Comparison of ENCODE assay signal across 20 cellular contexts in the genomic region with DNA sequence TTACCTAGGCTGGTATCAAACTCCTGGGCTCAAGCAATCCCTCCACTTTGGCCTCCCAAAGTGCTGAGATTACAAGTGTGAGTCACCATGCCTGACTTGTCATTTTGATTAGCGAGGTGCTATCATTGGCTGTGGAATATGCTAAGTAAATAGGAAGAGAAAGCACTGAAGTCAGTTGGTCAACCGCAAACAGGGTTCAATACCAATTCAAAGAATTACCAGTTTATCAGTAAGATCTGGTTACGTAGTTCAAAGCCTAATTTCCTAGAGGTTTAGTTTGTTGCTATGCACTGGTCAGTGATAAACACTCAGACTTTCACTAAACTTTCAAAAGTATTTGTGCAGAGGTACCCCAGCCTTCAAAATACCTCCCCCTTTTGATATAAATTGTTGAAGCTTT. TPM values are rescaled to one million over a fixed set of nuclear protein-coding genes. Genes with fewer than 3 reads are reported as not detected.
DNase-seq lines count a peak whose midpoint lies in the region; ATAC-seq, FAIRE-seq and TF ChIP-seq lines count a peak whose summit lies in the region.
"Had no signal": no experiment of that assay in that cellular context is flagged by ENCODE, and none has a peak within 500 bp of the region (broad histone marks: within the 10 kb centered on the region; RNA-seq: fewer than 3 reads in every experiment).

No MANE protein-coding gene starts in this region.

- H3K36me3 ChIP-seq in astrocyte (ENCODE audit: insufficient read depth, low read length) = peaks cover 7% of the 10 kb centered on the region
- peaks cover 0 to 94% (median 0%) of the 10 kb centered on the region in 3 donors for H3K36me3 ChIP-seq in tibial nerve
- H3K36me3 ChIP-seq in SJCRH30 = no peaks in the 10 kb centered on the region
- H3K36me3 ChIP-seq: colonic mucosa had no signal

- H3K36me3 Mint-ChIP-seq in astrocyte (ENCODE audit: low read depth, unreplicated experiment) = peaks cover 19% of the 10 kb centered on the region

- H3K9me3 ChIP-seq in astrocyte (ENCODE audit: insufficient read depth, low read depth, low read length) (no peaks in the 10 kb centered on the region), tibial nerve (no peaks in the 10 kb centered on the region), SJCRH30 (replicated peaks) (no peaks in the 10 kb centered on the region)
- H3K9me3 ChIP-seq: colonic mucosa, esophagus squamous epithelium had no signal

- no peak overlapping the region for H3K4me3 ChIP-seq in astrocyte (ENCODE audit: insufficient read depth, low read depth, low read length)
- H3K4me3 ChIP-seq in tibial nerve = no peak overlapping the region
- no peak overlapping the region for H3K4me3 ChIP-seq in SJCRH30
- H3K4me3 ChIP-seq: colonic mucosa, esophagus squamous epithelium had no signal

- H3K4me1 ChIP-seq in astrocyte (ENCODE audit: insufficient read depth, low read length) (no peaks in the 10 kb centered on the region), tibial nerve (no peaks in the 10 kb centered on the region), SJCRH30 (no peaks in the 10 kb centered on the region)
- H3K4me1 ChIP-seq: colonic mucosa, esophagus squamous epithelium had no signal

- H3K27ac Mint-ChIP-seq in astrocyte (ENCODE audit: unreplicated experiment) = no peak overlapping the region
- H3K27ac Mint-ChIP-seq: activated CD4-positive, alpha-beta T cell treated with anti-CD3 and anti-CD28 coated beads for 36 hours; activated T-cell treated with anti-CD3 and anti-CD28 coated beads, Interleukin-2, amount 50 U/mL, for 72 hours; type B pancreatic cell had no signal

- H2AFZ ChIP-seq in astrocyte (ENCODE audit: low read depth, low read length) = no peak overlapping the region

- TF ChIP-seq CTCF in astrocyte (IDR thresholded peaks at IDR 0.05; ENCODE audit: insufficient read depth, low read depth, low read length) = no peak
- TF ChIP-seq CTCF in tibial nerve (IDR thresholded peaks at IDR 0.05) = no peak

- no peak overlapping the region for H3K9ac ChIP-seq in astrocyte (ENCODE audit: low read length)

- no peak for ATAC-seq in GM21526 (IDR thresholded peaks at IDR 0.05; ENCODE audit: low FRiP score, unreplicated experiment)
- ATAC-seq: activated CD4-positive, alpha-beta T cell treated with anti-CD3 and anti-CD28 coated beads for 36 hours; left ventricle myocardium superior had no signal

- H3K4me2 ChIP-seq in astrocyte (ENCODE audit: low read length) = no peak overlapping the region

- no peaks in the 10 kb centered on the region for H3K27me3 Mint-ChIP-seq in astrocyte (ENCODE audit: low read depth, unreplicated experiment)
- H3K27me3 Mint-ChIP-seq: activated CD4-positive, alpha-beta T cell treated with anti-CD3 and anti-CD28 coated beads for 36 hours; naive B cell; type B pancreatic cell had no signal

- no peak for FAIRE-seq in astrocyte (lab: Jason Lieb, UNC)
- FAIRE-seq: GM12891 had no signal

- H3K4me3 Mint-ChIP-seq in astrocyte (ENCODE audit: unreplicated experiment) = no peak overlapping the region
- H3K4me3 Mint-ChIP-seq: activated CD4-positive, alpha-beta T cell treated with anti-CD3 and anti-CD28 coated beads for 36 hours; activated T-cell treated with anti-CD3 and anti-CD28 coated beads, Interleukin-2, amount 50 U/mL, for 72 hours; naive B cell; type B pancreatic cell had no signal

- no peak overlapping the region for H3K27ac ChIP-seq in astrocyte (ENCODE audit: low read depth, low read length)
- H3K27ac ChIP-seq in tibial nerve = no peak overlapping the region
- no peak overlapping the region for H3K27ac ChIP-seq in SJCRH30
- H3K27ac ChIP-seq: colonic mucosa, esophagus squamous epithelium had no signal

- no peak for TF ChIP-seq EP300 in tibial nerve (IDR thresholded peaks at IDR 0.05)

- no peaks in the 10 kb centered on the region for H3K27me3 ChIP-seq in astrocyte (ENCODE audit: insufficient read depth, low read length)
- H3K27me3 ChIP-seq in tibial nerve = no peaks in the 10 kb centered on the region
- H3K27me3 ChIP-seq in SJCRH30 = no peaks in the 10 kb centered on the region
- H3K27me3 ChIP-seq: colonic mucosa, esophagus squamous epithelium had no signal

- DNase-seq in ELR (ENCODE audit: low read depth) (peak; percentile 50), MV-4-11 (lab: John Stamatoyannopoulos, UW) (peak; percentile 68), astrocyte (ENCODE audit: low read depth) (peak; percentile 77), iris pigment epithelial cell (ENCODE audit: low read depth) (peak; percentile 33), NCI-H526 (lab: John Stamatoyannopoulos, UW) (no peak), tibial nerve (ENCODE audit: low spot score in 2 of 2) (no peak), SJCRH30 (no peak)
- DNase-seq: activated CD4-positive, alpha-beta T cell treated with anti-CD3 and anti-CD28 coated beads for 36 hours; activated T-cell treated with anti-CD3 and anti-CD28 coated beads, Interleukin-2, amount 50 U/mL, for 72 hours; colonic mucosa; DND-41; esophagus squamous epithelium; left ventricle myocardium superior; naive B cell; NCI-H345; retina; stimulated activated CD4-positive, alpha-beta T cell treated with anti-CD3 and anti-CD28 coated beads, Interleukin-1b, Interleukin-23, amount 100 ng/mL, for 48 hours had no signal

- no peaks in the 10 kb centered on the region for H4K20me1 ChIP-seq in astrocyte (ENCODE audit: insufficient read depth, low read length)

- peaks cover 10% of the 10 kb centered on the region for H3K4me1 Mint-ChIP-seq in astrocyte (ENCODE audit: low read depth, unreplicated experiment)

- no peaks in the 10 kb centered on the region for H3K9me3 Mint-ChIP-seq in astrocyte (ENCODE audit: unreplicated experiment)
- H3K9me3 Mint-ChIP-seq: activated T-cell treated with anti-CD3 and anti-CD28 coated beads, Interleukin-2, amount 50 U/mL, for 72 hours; naive B cell; type B pancreatic cell had no signal

- no peak for TF ChIP-seq POLR2A in tibial nerve (IDR thresholded peaks at IDR 0.05)

- H3K79me2 ChIP-seq in astrocyte (ENCODE audit: insufficient read depth, low read length) = no peaks in the 10 kb centered on the region

- 74 to 85% methylated on average over 3 of the region's 3 CpGs for WGBS in tibial nerve, 2 donors

RNA-seq across cellular contexts. Expression of gene GLB1, which starts 29.5 kb away (rescaled TPM):
- 128 and 148 TPM in 2 replicates for total RNA-seq in astrocyte
- total RNA-seq in tibial nerve = 10 to 100 TPM; 26.0 to 79.2 (median 56.5) TPM
- 24.0 and 35.8 TPM in 2 replicates for total RNA-seq in SJCRH30 (2014; rRNA removed; shearing (Covaris generic))

RNA-seq across cellular contexts. Expression of gene TMPPE, which starts 29.5 kb away (rescaled TPM):
- total RNA-seq in astrocyte (15.1 TPM in 2 replicates), tibial nerve (1 to 10 TPM; 6.3 to 6.9 (median 6.6) TPM)
- 2.9 and 3.2 TPM in 2 replicates for total RNA-seq in SJCRH30 (2014; rRNA removed; shearing (Covaris generic))

RNA-seq across cellular contexts. Expression of gene CRTAP, which starts 46.3 kb away (rescaled TPM):
- total RNA-seq in astrocyte (144 and 145 TPM in 2 replicates), tibial nerve (100 to 1,000 TPM; 180 to 394 (median 315) TPM)
- total RNA-seq in SJCRH30 (2014; rRNA removed; shearing (Covaris generic)) = 107 TPM in 2 replicates

Comparison
In these comparisons a context has a peak if more than half of its experiments do, and no peak if none do; other contexts are left out.
1. DNase-seq: peak in ELR (single experiment), MV-4-11 (single experiment), astrocyte (single experiment) and iris pigment epithelial cell (single experiment); none in NCI-H526 (0 of 2), tibial nerve (0 of 2) and SJCRH30 (0 of 2).